Comparison of ENCODE assay signal across 21 cellular contexts in genomic region chr18:74153377-74153776, GRCh38. TPM values are rescaled to one million over a fixed set of nuclear protein-coding genes. Genes with fewer than 3 reads are reported as not detected.
DNase-seq lines count a peak whose midpoint lies in the region; ATAC-seq and TF ChIP-seq lines count a peak whose summit lies in the region.
"Had no signal": no experiment of that assay in that cellular context is flagged by ENCODE, and none has a peak within 500 bp of the region (broad histone marks: within the 10 kb centered on the region; RNA-seq: fewer than 3 reads in every experiment).

No MANE protein-coding gene starts in this region.

- H3K79me2 ChIP-seq in DND-41 (ENCODE audit: insufficient read depth, low read length), result peaks cover 68% of the 10 kb centered on the region

- no peak for ATAC-seq in activated T-cell treated with anti-CD3 and anti-CD28 coated beads, Interleukin-2, amount 50 U/mL, for 4 hours
- ATAC-seq in DND-41 (ENCODE audit: insufficient read depth, low read depth) (no peak), GM19023 (IDR thresholded peaks at IDR 0.05; ENCODE audit: unreplicated experiment) (no peak)
- ATAC-seq in activated T-helper 17 cell treated with anti-CD3 and anti-CD28 coated beads, Interleukin-2, amount 50 U/mL, for 72 hours (replicated peaks), result no peak
- ATAC-seq: HepG2, Right ventricle myocardium inferior had no signal

- H3K27me3 ChIP-seq in DND-41 (ENCODE audit: insufficient read depth, low read length, poor library complexity), result no peaks in the 10 kb centered on the region
- H3K27me3 ChIP-seq: BE2C had no signal

- DNase-seq in activated T-cell treated with anti-CD3 and anti-CD28 coated beads, Interleukin-2, amount 50 U/mL, for 24 hours, result no peak
- DNase-seq in activated T-cell treated with anti-CD3 and anti-CD28 coated beads, Interleukin-2, amount 50 U/mL, for 4 hours, result no peak
- no peak for DNase-seq in DND-41
- peak; percentile 69 for DNase-seq in fibroblast of mammary gland (ENCODE audit: low read depth)
- no peak for DNase-seq in MV-4-11 (lab: John Stamatoyannopoulos, UW)
- DNase-seq in coronary artery (ENCODE audit: low spot score), result no peak
- DNase-seq: 8988T, ACHN, BE2C, NCI-H1105 treated with DMSO at 0.1 percent for 48 hours, NCI-H146, NCI-H1930, NCI-H446, NCI-H524 treated with DMSO at 0.1 percent for 48 hours, NCI-H774 had no signal

- no peak overlapping the region for H3K4me3 Mint-ChIP-seq in activated T-cell treated with anti-CD3 and anti-CD28 coated beads, Interleukin-2, amount 50 U/mL, for 24 hours
- H3K4me3 Mint-ChIP-seq in activated T-cell treated with anti-CD3 and anti-CD28 coated beads, Interleukin-2, amount 50 U/mL, for 4 hours, result no peak overlapping the region
- peak overlapping the region; percentile 38 for H3K4me3 Mint-ChIP-seq in activated T-helper 17 cell treated with anti-CD3 and anti-CD28 coated beads, Interleukin-2, amount 50 U/mL, for 72 hours
- H3K4me3 Mint-ChIP-seq: CD14-positive monocyte had no signal

- H3K9me3 Mint-ChIP-seq in activated T-cell treated with anti-CD3 and anti-CD28 coated beads, Interleukin-2, amount 50 U/mL, for 24 hours, result no peaks in the 10 kb centered on the region
- H3K9me3 Mint-ChIP-seq in activated T-cell treated with anti-CD3 and anti-CD28 coated beads, Interleukin-2, amount 50 U/mL, for 4 hours, result no peaks in the 10 kb centered on the region
- H3K9me3 Mint-ChIP-seq in activated T-helper 17 cell treated with anti-CD3 and anti-CD28 coated beads, Interleukin-2, amount 50 U/mL, for 72 hours, result no peaks in the 10 kb centered on the region
- H3K9me3 Mint-ChIP-seq: CD14-positive monocyte had no signal

- no peaks in the 10 kb centered on the region for H3K27me3 Mint-ChIP-seq in activated T-cell treated with anti-CD3 and anti-CD28 coated beads, Interleukin-2, amount 50 U/mL, for 24 hours
- H3K27me3 Mint-ChIP-seq in activated T-cell treated with anti-CD3 and anti-CD28 coated beads, Interleukin-2, amount 50 U/mL, for 4 hours (ENCODE audit: low read depth), result no peaks in the 10 kb centered on the region
- H3K27me3 Mint-ChIP-seq in activated T-helper 17 cell treated with anti-CD3 and anti-CD28 coated beads, Interleukin-2, amount 50 U/mL, for 72 hours, result no peaks in the 10 kb centered on the region

- no peak overlapping the region for H2AFZ ChIP-seq in DND-41 (ENCODE audit: low read depth, low read length)

- H3K9ac ChIP-seq in DND-41 (ENCODE audit: low read depth, low read length), result no peak overlapping the region

- H3K4me3 ChIP-seq in DND-41 (ENCODE audit: low read depth in 1 of 2, low read length in 2 of 2) (no peak overlapping the region), fibroblast of mammary gland (ENCODE audit: control insufficient read depth, low read depth, low read length) (no peak overlapping the region), coronary artery (no peak overlapping the region)

- H4K20me1 ChIP-seq in DND-41 (ENCODE audit: insufficient read depth, low read length), result peaks cover 42% of the 10 kb centered on the region

- peaks cover 90% of the 10 kb centered on the region for H3K36me3 Mint-ChIP-seq in activated T-cell treated with anti-CD3 and anti-CD28 coated beads, Interleukin-2, amount 50 U/mL, for 24 hours (ENCODE audit: low read depth)
- H3K36me3 Mint-ChIP-seq in activated T-cell treated with anti-CD3 and anti-CD28 coated beads, Interleukin-2, amount 50 U/mL, for 4 hours (ENCODE audit: insufficient read depth), result peaks cover 25% of the 10 kb centered on the region
- H3K36me3 Mint-ChIP-seq in activated T-helper 17 cell treated with anti-CD3 and anti-CD28 coated beads, Interleukin-2, amount 50 U/mL, for 72 hours (ENCODE audit: low read depth), result peaks cover 98% of the 10 kb centered on the region

- no peak overlapping the region for H3K27ac ChIP-seq in DND-41 (ENCODE audit: low read length)
- H3K27ac ChIP-seq in coronary artery, result no peak overlapping the region

- H3K4me1 Mint-ChIP-seq in activated T-cell treated with anti-CD3 and anti-CD28 coated beads, Interleukin-2, amount 50 U/mL, for 24 hours (ENCODE audit: low read depth), result peaks cover 47% of the 10 kb centered on the region
- H3K4me1 Mint-ChIP-seq in activated T-cell treated with anti-CD3 and anti-CD28 coated beads, Interleukin-2, amount 50 U/mL, for 4 hours (ENCODE audit: low read depth), result peaks cover 35% of the 10 kb centered on the region
- H3K4me1 Mint-ChIP-seq in activated T-helper 17 cell treated with anti-CD3 and anti-CD28 coated beads, Interleukin-2, amount 50 U/mL, for 72 hours, result peaks cover 30% of the 10 kb centered on the region

- H3K36me3 ChIP-seq in DND-41 (ENCODE audit: insufficient read depth, low read length), result peaks cover 77% of the 10 kb centered on the region

- no peak for TF ChIP-seq CTCF in DND-41 (IDR thresholded peaks at IDR 0.05; ENCODE audit: borderline replicate concordance, extremely low read depth, low read length, poor library complexity, severe bottlenecking)
- no peak for TF ChIP-seq CTCF in fibroblast of mammary gland (conservative IDR thresholded peaks at IDR 0.05; ENCODE audit: control insufficient read depth, insufficient read depth, low read depth, low read length)
- TF ChIP-seq CTCF in coronary artery (IDR thresholded peaks at IDR 0.05), result no peak

- H3K4me2 ChIP-seq in DND-41 (ENCODE audit: insufficient read depth, low read length), result peak overlapping the region; percentile 6; the same call in 1 of the 2 replicates

- H3K9me3 ChIP-seq in DND-41 (ENCODE audit: insufficient read depth, low read length, severe bottlenecking), result no peaks in the 10 kb centered on the region
- H3K9me3 ChIP-seq: BE2C had no signal

- peaks cover 35% of the 10 kb centered on the region for H3K4me1 ChIP-seq in DND-41 (ENCODE audit: insufficient read depth, low read length)
- H3K4me1 ChIP-seq: BE2C had no signal

- H3K27ac Mint-ChIP-seq in activated T-cell treated with anti-CD3 and anti-CD28 coated beads, Interleukin-2, amount 50 U/mL, for 24 hours, result peak overlapping the region; percentile 41
- H3K27ac Mint-ChIP-seq in activated T-helper 17 cell treated with anti-CD3 and anti-CD28 coated beads, Interleukin-2, amount 50 U/mL, for 72 hours, result no peak overlapping the region

RNA-seq across cellular contexts. Expression of gene TIMM21, which starts 5.1 kb away (rescaled TPM):
- total RNA-seq in activated T-cell treated with anti-CD3 and anti-CD28 coated beads, Interleukin-2, amount 50 U/mL, for 4 hours, result 10 to 100 TPM; 52.3 to 64.2 (median 56.5) TPM
- 10 to 100 TPM; 60.7 to 70.9 TPM for total RNA-seq in activated T-helper 17 cell treated with anti-CD3 and anti-CD28 coated beads, Interleukin-2, amount 50 U/mL, for 72 hours

RNA-seq across cellular contexts. Expression of gene FBXO15, which starts 5.7 kb away (rescaled TPM):
- 1 to 10 TPM in 2 of 3 donors, under 1 TPM in 1; 0.71 to 1.2 (median 1.2) TPM for total RNA-seq in activated T-cell treated with anti-CD3 and anti-CD28 coated beads, Interleukin-2, amount 50 U/mL, for 4 hours
- total RNA-seq in activated T-helper 17 cell treated with anti-CD3 and anti-CD28 coated beads, Interleukin-2, amount 50 U/mL, for 72 hours, result 1 to 10 TPM in 1 of 2 donors, under 1 TPM in 1; 0.35 to 2.6 TPM
- total RNA-seq: G401, Right ventricle myocardium inferior had no signal
